Comparison of ENCODE assay signal across 1 cellular context in the genomic region with DNA sequence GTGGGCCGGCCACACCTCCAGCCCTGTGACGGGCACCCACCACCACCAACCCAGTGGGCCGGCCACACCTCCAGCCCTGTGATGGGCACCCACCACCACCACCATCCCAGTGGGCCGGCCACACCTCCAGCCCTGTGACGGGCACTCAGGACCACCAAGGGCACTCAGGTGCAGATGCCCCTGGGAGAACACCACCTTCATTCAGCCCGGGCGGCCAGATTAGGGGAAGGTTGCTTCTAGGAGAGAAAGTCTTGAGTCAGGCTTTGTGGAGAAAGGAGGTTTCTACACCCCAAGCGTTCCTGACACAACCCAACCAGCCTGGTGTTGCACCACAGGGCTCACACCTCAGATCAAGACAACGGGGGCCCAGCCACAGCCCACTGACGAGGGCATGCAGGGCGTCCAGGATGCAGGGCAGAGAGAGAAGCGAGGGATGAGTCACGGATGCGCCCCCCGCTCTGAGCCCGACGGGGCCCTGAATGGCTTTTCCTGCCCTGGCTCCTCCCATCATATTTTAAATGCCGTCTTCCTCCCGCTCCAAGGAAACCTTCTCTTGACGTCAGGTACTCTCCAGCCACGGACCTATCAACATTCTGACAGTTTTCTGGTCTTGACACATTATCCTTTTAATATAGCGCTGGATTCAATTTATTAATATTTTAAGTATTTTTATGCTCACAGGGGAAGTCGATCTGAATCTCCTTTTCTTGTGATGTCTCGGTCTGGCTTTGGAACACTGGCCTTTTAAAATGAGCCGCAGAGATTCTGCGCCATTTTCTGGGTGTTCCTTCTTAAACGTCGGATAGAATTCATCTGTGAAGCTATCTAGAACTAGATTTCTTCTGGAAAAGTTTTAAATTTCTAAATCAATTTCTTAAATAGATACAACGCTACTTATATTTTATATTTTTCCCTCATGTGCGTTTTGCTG.
TF ChIP-seq lines count a peak whose summit lies in the region.

No MANE protein-coding gene starts in this region.

TF ChIP-seq in K562, 482 proteins besides CTCF, POLR2A, EP300 and RAD21 (continued from another document):
- 0 out of 2 replicates have a peak, but pooled peaks have one; percentile 44 for TF ChIP-seq ZNF592 (IDR thresholded peaks at IDR 0.05)
- TF ChIP-seq, protein P1, sequence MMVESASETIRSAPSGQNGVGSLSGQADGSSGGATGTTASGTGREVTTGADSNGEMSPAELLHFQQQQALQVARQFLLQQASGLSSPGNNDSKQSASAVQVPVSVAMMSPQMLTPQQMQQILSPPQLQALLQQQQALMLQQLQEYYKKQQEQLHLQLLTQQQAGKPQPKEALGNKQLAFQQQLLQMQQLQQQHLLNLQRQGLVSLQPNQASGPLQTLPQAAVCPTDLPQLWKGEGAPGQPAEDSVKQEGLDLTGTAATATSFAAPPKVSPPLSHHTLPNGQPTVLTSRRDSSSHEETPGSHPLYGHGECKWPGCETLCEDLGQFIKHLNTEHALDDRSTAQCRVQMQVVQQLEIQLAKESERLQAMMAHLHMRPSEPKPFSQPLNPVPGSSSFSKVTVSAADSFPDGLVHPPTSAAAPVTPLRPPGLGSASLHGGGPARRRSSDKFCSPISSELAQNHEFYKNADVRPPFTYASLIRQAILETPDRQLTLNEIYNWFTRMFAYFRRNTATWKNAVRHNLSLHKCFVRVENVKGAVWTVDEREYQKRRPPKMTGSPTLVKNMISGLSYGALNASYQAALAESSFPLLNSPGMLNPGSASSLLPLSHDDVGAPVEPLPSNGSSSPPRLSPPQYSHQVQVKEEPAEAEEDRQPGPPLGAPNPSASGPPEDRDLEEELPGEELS (CRISPR knock-in tag; IDR thresholded peaks at IDR 0.05; ENCODE audit: borderline replicate concordance) = 0 out of 2 replicates have a peak, but pooled peaks have one; percentile 64
- TF ChIP-seq, protein P2, sequence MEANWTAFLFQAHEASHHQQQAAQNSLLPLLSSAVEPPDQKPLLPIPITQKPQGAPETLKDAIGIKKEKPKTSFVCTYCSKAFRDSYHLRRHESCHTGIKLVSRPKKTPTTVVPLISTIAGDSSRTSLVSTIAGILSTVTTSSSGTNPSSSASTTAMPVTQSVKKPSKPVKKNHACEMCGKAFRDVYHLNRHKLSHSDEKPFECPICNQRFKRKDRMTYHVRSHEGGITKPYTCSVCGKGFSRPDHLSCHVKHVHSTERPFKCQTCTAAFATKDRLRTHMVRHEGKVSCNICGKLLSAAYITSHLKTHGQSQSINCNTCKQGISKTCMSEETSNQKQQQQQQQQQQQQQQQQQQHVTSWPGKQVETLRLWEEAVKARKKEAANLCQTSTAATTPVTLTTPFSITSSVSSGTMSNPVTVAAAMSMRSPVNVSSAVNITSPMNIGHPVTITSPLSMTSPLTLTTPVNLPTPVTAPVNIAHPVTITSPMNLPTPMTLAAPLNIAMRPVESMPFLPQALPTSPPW (CRISPR knock-in tag; IDR thresholded peaks at IDR 0.05) = 0 out of 2 replicates have a peak, but pooled peaks have one; percentile 10
- 0 out of 2 replicates have a peak, but pooled peaks have one; percentile 40 for TF ChIP-seq ZNF232 (CRISPR knock-in tag; IDR thresholded peaks at IDR 0.05)
- TF ChIP-seq ATF7 (IDR thresholded peaks at IDR 0.05) = peak; percentile 72
- TF ChIP-seq RBFOX2 (IDR thresholded peaks at IDR 0.05; ENCODE audit: low read depth, low read length) = 0 out of 2 replicates have a peak, but pooled peaks have one; percentile 46
- TF ChIP-seq HNRNPL (IDR thresholded peaks at IDR 0.05; ENCODE audit: low read depth, low read length) = peak; percentile 70; the same call in 1 of the 2 replicates
- 0 out of 2 replicates have a peak, but pooled peaks have one; percentile 28 for TF ChIP-seq KAT7 (CRISPR knock-in tag; IDR thresholded peaks at IDR 0.05; ENCODE audit: borderline replicate concordance)
- TF ChIP-seq, protein P3, sequence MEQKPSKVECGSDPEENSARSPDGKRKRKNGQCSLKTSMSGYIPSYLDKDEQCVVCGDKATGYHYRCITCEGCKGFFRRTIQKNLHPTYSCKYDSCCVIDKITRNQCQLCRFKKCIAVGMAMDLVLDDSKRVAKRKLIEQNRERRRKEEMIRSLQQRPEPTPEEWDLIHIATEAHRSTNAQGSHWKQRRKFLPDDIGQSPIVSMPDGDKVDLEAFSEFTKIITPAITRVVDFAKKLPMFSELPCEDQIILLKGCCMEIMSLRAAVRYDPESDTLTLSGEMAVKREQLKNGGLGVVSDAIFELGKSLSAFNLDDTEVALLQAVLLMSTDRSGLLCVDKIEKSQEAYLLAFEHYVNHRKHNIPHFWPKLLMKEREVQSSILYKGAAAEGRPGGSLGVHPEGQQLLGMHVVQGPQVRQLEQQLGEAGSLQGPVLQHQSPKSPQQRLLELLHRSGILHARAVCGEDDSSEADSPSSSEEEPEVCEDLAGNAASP (IDR thresholded peaks at IDR 0.05) = no peak
- peak; percentile 56 for TF ChIP-seq GABPB1 (CRISPR knock-in tag; IDR thresholded peaks at IDR 0.05)
- no peak for TF ChIP-seq DNMT1 (IDR thresholded peaks at IDR 0.05)
- TF ChIP-seq TBL1XR1 (IDR thresholded peaks at IDR 0.05; ENCODE audit: low read length in 2 of 2) = peak in 1 of 2 experiments; percentile 11; a peak in 1 of 4 replicates
- peak; percentile 93 for TF ChIP-seq NEUROD1 (IDR thresholded peaks at IDR 0.05; ENCODE audit: borderline replicate concordance, low read depth, low read length, partially characterized antibody)
- 0 out of 2 replicates have a peak, but pooled peaks have one; percentile 3 for TF ChIP-seq SREBF1 (IDR thresholded peaks at IDR 0.05; ENCODE audit: borderline replicate concordance, low read depth, low read length)
- peak; percentile 43 for TF ChIP-seq POLR2B (IDR thresholded peaks at IDR 0.05; ENCODE audit: low read depth, partially characterized antibody)
- peak in 1 of 2 experiments; percentile 85; a peak in 2 of 4 replicates for TF ChIP-seq HDAC1 (IDR thresholded peaks at IDR 0.05)
- TF ChIP-seq E2F6 (IDR thresholded peaks at IDR 0.05; ENCODE audit: borderline replicate concordance in 1 of 2, extremely low read depth in 1 of 2, insufficient read depth in 1 of 2, insufficient read length in 1 of 2, low read depth in 1 of 2, low read length in 1 of 2, poor library complexity in 1 of 2, severe bottlenecking in 1 of 2) = peak in 1 of 2 experiments; percentile 45
- peak; percentile 40; the same call in 1 of the 2 replicates for TF ChIP-seq KLF1 (tag; IDR thresholded peaks at IDR 0.05)
- TF ChIP-seq MBD2 (IDR thresholded peaks at IDR 0.05; ENCODE audit: borderline replicate concordance, low read depth) = peak; percentile 99
- peak; percentile 74; the same call in 1 of the 2 replicates for TF ChIP-seq CTBP1 (IDR thresholded peaks at IDR 0.05; ENCODE audit: borderline replicate concordance)
- TF ChIP-seq GTF2A2 (tag; IDR thresholded peaks at IDR 0.05) = no peak
TF ChIP-seq in K562: peak in this region for 92.
